ENCODE assay signal across 13 cellular contexts in genomic region chr2:68516051-68516771, GRCh38.
"Had no signal": no experiment of that assay in that cellular context is flagged by ENCODE, and none has a peak within 500 bp of the region (broad histone marks: within the 10 kb centered on the region; RNA-seq: fewer than 3 reads in every experiment).

No MANE protein-coding gene starts in this region.

- H3K27me3 ChIP-seq: brain microvascular endothelial cell, gastroesophageal sphincter, hepatocyte, stomach had no signal

- H3K27ac ChIP-seq: brain microvascular endothelial cell, gastroesophageal sphincter, hepatocyte, stomach had no signal

- H3K27me3 Mint-ChIP-seq: activated naive CD4-positive, alpha-beta T cell treated with anti-CD3 and anti-CD28 coated beads, Interleukin-2, amount 50 U/mL, for 24 hours; dendritic cell treated with granulocyte-macrophage colony-stimulating factor and Interleukin-4, amounts not matched to agents 40 ng/mL and 50 ng/mL, for 4 days had no signal

- H3K27ac Mint-ChIP-seq: activated naive CD4-positive, alpha-beta T cell treated with anti-CD3 and anti-CD28 coated beads, Interleukin-2, amount 50 U/mL, for 24 hours; dendritic cell treated with granulocyte-macrophage colony-stimulating factor and Interleukin-4, amounts not matched to agents 40 ng/mL and 50 ng/mL, for 4 days had no signal

- H3K36me3 ChIP-seq: brain microvascular endothelial cell, gastroesophageal sphincter, stomach had no signal

- H3K4me1 ChIP-seq: gastroesophageal sphincter, stomach had no signal

- H3K9me3 ChIP-seq: gastroesophageal sphincter, stomach had no signal

- ATAC-seq: gastroesophageal sphincter had no signal

- H3K4me3 ChIP-seq: gastroesophageal sphincter, hepatocyte, stomach had no signal

- H3K9me3 Mint-ChIP-seq: dendritic cell treated with granulocyte-macrophage colony-stimulating factor and Interleukin-4, amounts not matched to agents 40 ng/mL and 50 ng/mL, for 4 days had no signal

- H3K4me1 Mint-ChIP-seq: activated naive CD4-positive, alpha-beta T cell treated with anti-CD3 and anti-CD28 coated beads, Interleukin-2, amount 50 U/mL, for 24 hours had no signal

- H3K4me3 Mint-ChIP-seq: activated naive CD4-positive, alpha-beta T cell treated with anti-CD3 and anti-CD28 coated beads, Interleukin-2, amount 50 U/mL, for 24 hours; dendritic cell treated with granulocyte-macrophage colony-stimulating factor and Interleukin-4, amounts not matched to agents 40 ng/mL and 50 ng/mL, for 4 days had no signal

- DNase-seq: activated CD4-positive, alpha-beta T cell treated with anti-CD3 and anti-CD28 coated beads, Interleukin-2, amount 50 U/mL, for 48 hours; activated CD4-positive, CD25-positive, alpha-beta regulatory T cell; activated CD8-positive, alpha-beta memory T cell treated with anti-CD3 and anti-CD28 coated beads, Interleukin-2, amount 50 U/mL, for 48 hours; brain microvascular endothelial cell; kidney glomerular epithelial cell; retina; stimulated activated CD4-positive, alpha-beta T cell treated with anti-CD3 and anti-CD28 coated beads, Interleukin-15, amount 100 ng/mL, for 24 hours; stimulated activated CD4-positive, alpha-beta T cell treated with anti-CD3 and anti-CD28 coated beads, Interleukin-4, amount 100 ng/mL, for 24 hours; stomach had no signal
